ENCODE assay signal across 9 cellular contexts in genomic region chr21:41926807-41927171, GRCh38. TPM values are rescaled to one million over a fixed set of nuclear protein-coding genes. Genes with fewer than 3 reads are reported as not detected.
DNase-seq lines count a peak whose midpoint lies in the region; ATAC-seq and TF ChIP-seq lines count a peak whose summit lies in the region.
"Had no signal": no experiment of that assay in that cellular context is flagged by ENCODE, and none has a peak within 500 bp of the region (broad histone marks: within the 10 kb centered on the region; RNA-seq: fewer than 3 reads in every experiment).

No MANE protein-coding gene starts in this region.

- H3K9ac ChIP-seq in mesendoderm (ENCODE audit: low read length) = no peak overlapping the region

- peaks cover 53 to 60% (median 59%) of the 10 kb centered on the region in 3 donors for H3K4me1 Mint-ChIP-seq in T-cell
- peaks cover 44 to 94% of the 10 kb centered on the region in 2 donors for H3K4me1 Mint-ChIP-seq in stimulated activated naive B cell treated with anti-CD40 and anti-IgM and Interleukin-4, amounts not matched to agents 10 μg/mL and 1 μg/mL and 100 μg/mL, for 72 hours

- H3K4me2 ChIP-seq in mesendoderm (ENCODE audit: low read length) = no peak overlapping the region

- DNase-seq in DMS53 (lab: John Stamatoyannopoulos, UW) (peak; percentile 36), DMS53 treated with DMSO at 0.1 percent for 48 hours (lab: John Stamatoyannopoulos, UW; ENCODE audit: unreplicated experiment) (no peak), T-cell (no peak), foreskin keratinocyte (no peak), NCI-H2227 (lab: John Stamatoyannopoulos, UW; ENCODE audit: unreplicated experiment) (no peak), cerebellar nuclear complex (lab: John Stamatoyannopoulos, UW) (no peak), mesendoderm (no peak)
- no peak for DNase-seq in stimulated activated naive B cell treated with anti-CD40 and anti-IgM and Interleukin-4, amounts not matched to agents 10 μg/mL and 1 μg/mL and 100 μg/mL, for 72 hours

- no peaks in the 10 kb centered on the region for H3K27me3 Mint-ChIP-seq in T-cell
- no peaks in the 10 kb centered on the region for H3K27me3 Mint-ChIP-seq in stimulated activated naive B cell treated with anti-CD40 and anti-IgM and Interleukin-4, amounts not matched to agents 10 μg/mL and 1 μg/mL and 100 μg/mL, for 72 hours

- POLR2A ChIA-PET in T-cell (lab: Charles Lee) = interaction anchor here in 1 of 2 donors (0.6 kb wide), 1 partner anchor 22 kb away, joined by 5 read pairs; no protein-coding TSS in a partner anchor

- no peak overlapping the region for H3K4me3 ChIP-seq in mesendoderm (ENCODE audit: low read length)

- H3K9me3 Mint-ChIP-seq in T-cell = no peaks in the 10 kb centered on the region
- H3K9me3 Mint-ChIP-seq in stimulated activated naive B cell treated with anti-CD40 and anti-IgM and Interleukin-4, amounts not matched to agents 10 μg/mL and 1 μg/mL and 100 μg/mL, for 72 hours = no peaks in the 10 kb centered on the region

- peak overlapping the region; percentile 40 for H3K27ac ChIP-seq in foreskin keratinocyte
- no peak overlapping the region for H3K27ac ChIP-seq in mesendoderm (ENCODE audit: low read depth, low read length)
- H3K27ac ChIP-seq: 22Rv1 had no signal

- no peaks in the 10 kb centered on the region for H3K79me2 ChIP-seq in mesendoderm (ENCODE audit: control insufficient read depth, insufficient read depth, low read length)

- no peak for TF ChIP-seq CTCF in foreskin keratinocyte (conservative IDR thresholded peaks at IDR 0.05)

- H3K4me3 Mint-ChIP-seq in T-cell = peak overlapping the region; percentile 84 to 94 (median 91)
- peak overlapping the region; percentile 92 to 94 for H3K4me3 Mint-ChIP-seq in stimulated activated naive B cell treated with anti-CD40 and anti-IgM and Interleukin-4, amounts not matched to agents 10 μg/mL and 1 μg/mL and 100 μg/mL, for 72 hours

- H3K36me3 ChIP-seq in mesendoderm (ENCODE audit: control insufficient read depth, insufficient read depth, low read length) = no peaks in the 10 kb centered on the region

- peak; percentile 29 to 55 (median 37) for ATAC-seq in T-cell (replicated peaks in 1 of 4)
- ATAC-seq in foreskin keratinocyte = no peak
- ATAC-seq in stimulated activated naive B cell treated with anti-CD40 and anti-IgM and Interleukin-4, amounts not matched to agents 10 μg/mL and 1 μg/mL and 100 μg/mL, for 72 hours (replicated peaks) = no peak

- H3K4me1 ChIP-seq in foreskin keratinocyte (peaks cover 27% of the 10 kb centered on the region), mesendoderm (ENCODE audit: control insufficient read depth, low read depth, low read length) (peaks cover 8% of the 10 kb centered on the region)

- no peak overlapping the region for H2BK120ac ChIP-seq in mesendoderm (ENCODE audit: low read depth, low read length)

- no peak overlapping the region for H2BK5ac ChIP-seq in mesendoderm (ENCODE audit: low read length)

- no peak overlapping the region for H4K8ac ChIP-seq in mesendoderm (ENCODE audit: low read depth, low read length)

- no peaks in the 10 kb centered on the region for H3K79me1 ChIP-seq in mesendoderm (ENCODE audit: low read length)

- H3K36me3 Mint-ChIP-seq in T-cell = peaks cover under 1% of the 10 kb centered on the region
- H3K36me3 Mint-ChIP-seq in stimulated activated naive B cell treated with anti-CD40 and anti-IgM and Interleukin-4, amounts not matched to agents 10 μg/mL and 1 μg/mL and 100 μg/mL, for 72 hours = no peaks in the 10 kb centered on the region

- peak overlapping the region; percentile 100 for H3K27ac Mint-ChIP-seq in T-cell
- H3K27ac Mint-ChIP-seq in stimulated activated naive B cell treated with anti-CD40 and anti-IgM and Interleukin-4, amounts not matched to agents 10 μg/mL and 1 μg/mL and 100 μg/mL, for 72 hours = peak overlapping the region; percentile 98

- no CpG with 5 or more reads among the region's 3 CpGs for WGBS in mesendoderm (ENCODE audit: extremely low coverage, insufficient coverage, low lambda C conversion rate)

- H3K4ac ChIP-seq in mesendoderm (ENCODE audit: low read depth, low read length) = no peak overlapping the region

- no peak overlapping the region for H2AK5ac ChIP-seq in mesendoderm (ENCODE audit: low read length)

- CTCF ChIA-PET in T-cell (lab: Charles Lee) = interaction anchor here in 1 of 2 donors (0.6 to 0.8 kb wide), 2 partner anchors 49 to 90 kb away, joined by 3 read pairs; no protein-coding TSS in a partner anchor

- no peak overlapping the region for H4K5ac ChIP-seq in mesendoderm (ENCODE audit: low read length)

- no peaks in the 10 kb centered on the region for H3K27me3 ChIP-seq in foreskin keratinocyte
- H3K27me3 ChIP-seq in mesendoderm (ENCODE audit: insufficient read depth, low read length, poor library complexity) = no peaks in the 10 kb centered on the region

- H3K18ac ChIP-seq in mesendoderm (ENCODE audit: low read length) = no peak overlapping the region

- H3K23ac ChIP-seq in mesendoderm (ENCODE audit: low read length) = no peak overlapping the region

- no peak overlapping the region for H3K56ac ChIP-seq in mesendoderm (ENCODE audit: low read length)

- no peak overlapping the region for H2BK15ac ChIP-seq in mesendoderm (replicated peaks; ENCODE audit: low read depth)

RNA-seq across cellular contexts. Expression of gene C2CD2, which starts 27.0 kb away (rescaled TPM):
- 10 to 100 TPM in 1 of 5 donors, 1 to 10 TPM in 4; 7.7 to 15.0 (median 9.5) TPM for total RNA-seq in T-cell
- 54.1 and 84.4 TPM in 2 replicates for total RNA-seq in foreskin keratinocyte
- polyA plus RNA-seq in foreskin keratinocyte = 20.8 and 27.6 TPM in 2 replicates
- 3.0 TPM for polyA plus RNA-seq in mesendoderm (2013, experiment 1 of 2)
- polyA plus RNA-seq in mesendoderm (2013, experiment 2 of 2) = 3.0 TPM

RNA-seq across cellular contexts. Expression of gene PRDM15, which starts 47.6 kb away (rescaled TPM):
- total RNA-seq in T-cell (10 to 100 TPM; 17.8 to 22.0 (median 20.7) TPM), foreskin keratinocyte (5.3 and 5.7 TPM in 2 replicates)
- 1.4 TPM in 2 replicates for polyA plus RNA-seq in foreskin keratinocyte
- 3.9 TPM for polyA plus RNA-seq in mesendoderm (2013, experiment 1 of 2)
- polyA plus RNA-seq in mesendoderm (2013, experiment 2 of 2) = 3.8 TPM

Comparison
In these comparisons a context has a peak if more than half of its experiments do, and no peak if none do; other contexts are left out.
1. ATAC-seq: peak in T-cell (4 of 4); none in foreskin keratinocyte (single experiment) and stimulated activated naive B cell treated with anti-CD40 and anti-IgM and Interleukin-4, amounts not matched to agents 10 μg/mL and 1 μg/mL and 100 μg/mL, for 72 hours (0 of 2).